Comparison of ENCODE assay signal across 11 cellular contexts in genomic region chr10:25176421-25176968, GRCh38. TPM values are rescaled to one million over a fixed set of nuclear protein-coding genes. Genes with fewer than 3 reads are reported as not detected.
DNase-seq lines count a peak whose midpoint lies in the region; TF ChIP-seq lines count a peak whose summit lies in the region.
"Had no signal": no experiment of that assay in that cellular context is flagged by ENCODE, and none has a peak within 500 bp of the region (broad histone marks: within the 10 kb centered on the region; RNA-seq: fewer than 3 reads in every experiment).

No MANE protein-coding gene starts in this region.

- CTCF ChIA-PET in Calu3 (lab: Charles Lee), result no interaction called here

- no TSS peak for BruUV-seq in Calu3 (replicated peaks; lab: Mats Ljungman, UMichigan)

- H3K4me3 Mint-ChIP-seq in Calu3 (ENCODE audit: low read depth, unreplicated experiment) (peak overlapping the region; percentile 13), chondrocyte (ENCODE audit: unreplicated experiment) (no peak overlapping the region), nephron (peak overlapping the region; percentile 66 to 74 (median 73))
- H3K4me3 Mint-ChIP-seq: memory B cell, T-helper 17 cell had no signal

- H3K27ac Mint-ChIP-seq in Calu3 (ENCODE audit: unreplicated experiment), result no peak overlapping the region
- no peak overlapping the region for H3K27ac Mint-ChIP-seq in chondrocyte (ENCODE audit: unreplicated experiment)
- no peak overlapping the region for H3K27ac Mint-ChIP-seq in nephron
- H3K27ac Mint-ChIP-seq: memory B cell, T-helper 17 cell had no signal

- peaks cover 10% of the 10 kb centered on the region for H3K36me3 Mint-ChIP-seq in Calu3 (ENCODE audit: insufficient read depth, unreplicated experiment)
- no peaks in the 10 kb centered on the region for H3K36me3 Mint-ChIP-seq in chondrocyte (ENCODE audit: low read depth)
- no peaks in the 10 kb centered on the region for H3K36me3 Mint-ChIP-seq in nephron (ENCODE audit: low read depth)
- H3K36me3 Mint-ChIP-seq: memory B cell had no signal

- no peaks in the 10 kb centered on the region for H3K9me3 Mint-ChIP-seq in Calu3 (ENCODE audit: low read depth, unreplicated experiment)
- H3K9me3 Mint-ChIP-seq in chondrocyte (ENCODE audit: low read depth), result peaks cover 8% of the 10 kb centered on the region
- peaks cover 5% of the 10 kb centered on the region for H3K9me3 Mint-ChIP-seq in nephron
- H3K9me3 Mint-ChIP-seq: memory B cell had no signal

- no peaks in the 10 kb centered on the region for H3K4me1 Mint-ChIP-seq in Calu3 (ENCODE audit: low read depth, unreplicated experiment)
- peaks cover 17% of the 10 kb centered on the region for H3K4me1 Mint-ChIP-seq in chondrocyte (ENCODE audit: low read depth)
- peaks cover 13% of the 10 kb centered on the region for H3K4me1 Mint-ChIP-seq in nephron
- H3K4me1 Mint-ChIP-seq: T-helper 17 cell had no signal

- in situ Hi-C loops in KBM-7 (cut with MboI; ENCODE audit: low pct_unique_long_range_greater_than_20kb, low sequenced_read_pairs), result no loop called here

- TF ChIP-seq CTCF in Calu3 (IDR thresholded peaks at IDR 0.05; ENCODE audit: unreplicated experiment) (no peak), chondrocyte (IDR thresholded peaks at IDR 0.05) (no peak), nephron (IDR thresholded peaks at IDR 0.05; ENCODE audit: unreplicated experiment in 3 of 3) (no peak)

- H3K27me3 Mint-ChIP-seq in Calu3 (ENCODE audit: unreplicated experiment) (peaks cover 86% of the 10 kb centered on the region), chondrocyte (ENCODE audit: low read depth) (peaks cover 50% of the 10 kb centered on the region), nephron (ENCODE audit: low read depth) (peaks cover 68% of the 10 kb centered on the region)

- DNase-seq in Calu3 (no peak), HT1080 (ENCODE audit: low read depth) (peak; percentile 16), chondrocyte (ENCODE audit: low spot score) (peak; percentile 74), DMS53 (lab: John Stamatoyannopoulos, UW) (no peak), KBM-7 (no peak), NCI-H187 (lab: John Stamatoyannopoulos, UW) (no peak)
- DNase-seq in activated CD4-positive, alpha-beta T cell treated with anti-CD3 and anti-CD28 coated beads for 4 hours, result no peak
- DNase-seq: IMR-90 had no signal

- intact Hi-C loops in Calu3 (cut with micrococcal nuclease; ENCODE audit: unreplicated experiment), result no loop called here

RNA-seq across cellular contexts. Expression of gene GPR158, which starts 1.7 kb away (rescaled TPM):
- total RNA-seq in Calu3 (2022) (0.12 TPM in 1 of 2 replicates, not detected in the other), chondrocyte (0.08 to 0.39 TPM (median 0.10 TPM) in 3 replicates)
- 9.4 and 10.9 TPM in 2 replicates for total RNA-seq in HT1080 (2014; rRNA removed; shearing (Covaris generic))
- polyA plus RNA-seq in HT1080 (2015; cell fraction: cytosol; rRNA removed), result 5.4 and 5.8 TPM in 2 replicates
- 8.9 and 10.8 TPM in 2 replicates for polyA plus RNA-seq in HT1080 (2015; cell fraction: nucleus; rRNA removed)
- total RNA-seq: IMR-90, T-helper 17 cell had no signal
- polyA plus RNA-seq: IMR-90 had no signal

Comparison
In these comparisons a context has a peak if more than half of its experiments do, and no peak if none do; other contexts are left out.
1. DNase-seq: peak in HT1080 (single experiment) and chondrocyte (single experiment); none in Calu3 (single experiment), DMS53 (single experiment), KBM-7 (single experiment), NCI-H187 (0 of 2) and activated CD4-positive, alpha-beta T cell treated with anti-CD3 and anti-CD28 coated beads for 4 hours (0 of 2).